ENCODE assay signal across 8 cellular contexts in genomic region chr11:69674886-69675714, GRCh38.
A peak's percentile ranks its signal among the peaks of the same experiment; 100 is the strongest.
DNase-seq lines count a peak whose midpoint lies in the region; ATAC-seq and TF ChIP-seq lines count a peak whose summit lies in the region.

TSS of gene LTO1 (minus strand) at chr11:69675353. CDS start at chr11:69675239, 114 bp downstream.

- H3K4me3 Mint-ChIP-seq in central memory CD8-positive, alpha-beta T cell, result peak within 1 kb of the TSS; percentile 97

- H3K36me3 Mint-ChIP-seq in central memory CD8-positive, alpha-beta T cell (ENCODE audit: insufficient read depth), result peaks cover 21% of the 10 kb centered on the region

- H3K27ac Mint-ChIP-seq in central memory CD8-positive, alpha-beta T cell (ENCODE audit: low read depth), result peak within 1 kb of the TSS; percentile 93

- ATAC-seq in HG03196 (IDR thresholded peaks at IDR 0.05; ENCODE audit: unreplicated experiment), result peak; percentile 79
- ATAC-seq in activated CD4-positive, CD25-positive, alpha-beta regulatory T cell treated with anti-CD3 and anti-CD28 coated beads, Interleukin-2, amount 50 U/mL, for 24 hours, result peak; percentile 88 to 91
- peak; percentile 91 for ATAC-seq in central memory CD8-positive, alpha-beta T cell (replicated peaks; ENCODE audit: extremely low read depth, poor library complexity, severe bottlenecking)

- DNase-seq in AG08395 (ENCODE audit: low spot score), result peak; percentile 99
- peak; percentile 88 for DNase-seq in NCI-H446 treated with DMSO at 0.1 percent for 48 hours (lab: John Stamatoyannopoulos, UW)
- peak; percentile 85 to 90 for DNase-seq in central memory CD8-positive, alpha-beta T cell (ENCODE audit: low spot score in 2 of 2)
- DNase-seq in iris pigment epithelial cell (ENCODE audit: low read depth), result peak; percentile 95
- peak; percentile 90 to 91 for DNase-seq in stimulated activated CD4-positive, alpha-beta T cell treated with anti-CD3 and anti-CD28 coated beads, Interleukin-12 subunit alpha, Interleukin-12 subunit beta, amount 100 ng/mL, for 24 hours (ENCODE audit: low read depth in 2 of 2)

- peak; percentile 90 for TF ChIP-seq POLR2A in GM18951 (IDR thresholded peaks at IDR 0.05; ENCODE audit: extremely low read depth, insufficient read depth, insufficient read length)

- in situ Hi-C loops in GM18951 (cut with MboI; ENCODE audit: low sequenced_read_pairs, unreplicated experiment), result loop anchor here (25.0 kb wide), 1 partner anchor 512 kb away; no protein-coding TSS in a partner anchor

- H3K9me3 Mint-ChIP-seq in central memory CD8-positive, alpha-beta T cell, result no peaks in the 10 kb centered on the region

- peaks cover 32% of the 10 kb centered on the region for H3K4me1 Mint-ChIP-seq in central memory CD8-positive, alpha-beta T cell

- no peaks in the 10 kb centered on the region for H3K27me3 Mint-ChIP-seq in central memory CD8-positive, alpha-beta T cell

Comparison
In these comparisons a context has a peak if more than half of its experiments do, and no peak if none do; other contexts are left out.
1. Peak in every context shown above with its lines: DNase-seq and ATAC-seq.